In genomic region chr15:77122576-77122975, GRCh38 we compare ENCODE assay signal across 27 cellular contexts.
"Had no signal": no experiment of that assay in that cellular context is flagged by ENCODE, and none has a peak within 500 bp of the region (broad histone marks: within the 10 kb centered on the region; RNA-seq: fewer than 3 reads in every experiment).

No MANE protein-coding gene starts in this region.

- H3K4me2 ChIP-seq: smooth muscle cell had no signal

- H3K9me3 Mint-ChIP-seq: activated B cell treated with CpG ODN at 0.5 μM for 24 hours; brain; naive thymus-derived CD8-positive, alpha-beta T cell; neural crest cell; stimulated activated naive B cell treated with anti-CD40 and anti-IgM and Interleukin-4, amounts not matched to agents 10 μg/mL and 1 μg/mL and 100 μg/mL, for 72 hours; T-helper 2 cell treated with Interferon-gamma antibody and Interleukin-4, amounts not matched to agents 5 μg/mL and 100 μg/mL, for 36 hours had no signal

- H3K36me3 ChIP-seq: adrenal gland, ascending aorta, cardiac muscle cell, colonic mucosa, right atrium auricular region, stomach, thyroid gland, upper lobe of right lung had no signal

- H3K4me1 ChIP-seq: colonic mucosa had no signal

- H3K27me3 ChIP-seq: adrenal gland, ascending aorta, cardiac muscle cell, colonic mucosa, right atrium auricular region, stomach, thyroid gland, upper lobe of right lung had no signal

- H3K4me3 ChIP-seq: adrenal gland, ascending aorta, cardiac muscle cell, colonic mucosa, right atrium auricular region, smooth muscle cell, stomach, thyroid gland, upper lobe of right lung had no signal

- H3K36me3 Mint-ChIP-seq: naive thymus-derived CD8-positive, alpha-beta T cell had no signal

- H3K4me3 Mint-ChIP-seq: activated B cell treated with CpG ODN at 0.5 μM for 24 hours; activated naive CD8-positive, alpha-beta T cell; brain; naive thymus-derived CD8-positive, alpha-beta T cell; neural crest cell; stimulated activated naive B cell treated with anti-CD40 and anti-IgM and Interleukin-4, amounts not matched to agents 10 μg/mL and 1 μg/mL and 100 μg/mL, for 72 hours; T-helper 2 cell treated with Interferon-gamma antibody and Interleukin-4, amounts not matched to agents 5 μg/mL and 100 μg/mL, for 36 hours had no signal

- DNase-seq: activated B cell treated with CpG ODN at 0.5 μM for 24 hours; activated effector memory CD4-positive, alpha-beta T cell treated with Interleukin-2 at 50 U/mL for 16 hours; activated naive CD4-positive, alpha-beta T cell treated with Interleukin-2 at 50 U/mL for 16 hours; adrenal gland; cerebellar nuclear complex; colonic mucosa; effector CD8-positive, alpha-beta T cell; head of caudate nucleus; hippocampal formation; midbrain; naive thymus-derived CD8-positive, alpha-beta T cell; nucleus accumbens; stimulated activated CD4-positive, alpha-beta T cell treated with anti-CD3 and anti-CD28 coated beads, Interleukin-1b, Interleukin-23, amount 100 ng/mL, for 48 hours; stimulated activated CD4-positive, alpha-beta T cell treated with anti-CD3 and anti-CD28 coated beads, Interleukin-4, amount 100 ng/mL, for 4 hours; stimulated activated CD8-positive, alpha-beta memory T cell treated with anti-CD3 and anti-CD28 coated beads, Interleukin-4, amount 100 ng/mL, for 48 hours; stimulated activated naive B cell treated with anti-CD40 and anti-IgM and Interleukin-4, amounts not matched to agents 10 μg/mL and 1 μg/mL and 100 μg/mL, for 72 hours; stomach; thyroid gland; upper lobe of right lung had no signal

- H3K9me3 ChIP-seq: adrenal gland, ascending aorta, colonic mucosa, right atrium auricular region, stomach, thyroid gland, upper lobe of right lung had no signal

- ATAC-seq: naive thymus-derived CD8-positive, alpha-beta T cell; upper lobe of right lung had no signal

- H3K27ac Mint-ChIP-seq: activated B cell treated with CpG ODN at 0.5 μM for 24 hours; activated naive CD8-positive, alpha-beta T cell; brain; naive thymus-derived CD8-positive, alpha-beta T cell; T-helper 2 cell treated with Interferon-gamma antibody and Interleukin-4, amounts not matched to agents 5 μg/mL and 100 μg/mL, for 36 hours had no signal

- H3K27me3 Mint-ChIP-seq: activated B cell treated with CpG ODN at 0.5 μM for 24 hours; activated naive CD8-positive, alpha-beta T cell; naive thymus-derived CD8-positive, alpha-beta T cell; stimulated activated naive B cell treated with anti-CD40 and anti-IgM and Interleukin-4, amounts not matched to agents 10 μg/mL and 1 μg/mL and 100 μg/mL, for 72 hours had no signal

- H3K27ac ChIP-seq: adrenal gland, ascending aorta, cardiac muscle cell, colonic mucosa, right atrium auricular region, stomach, thyroid gland, upper lobe of right lung had no signal
